Comparison of ENCODE assay signal across 26 cellular contexts in the genomic region with DNA sequence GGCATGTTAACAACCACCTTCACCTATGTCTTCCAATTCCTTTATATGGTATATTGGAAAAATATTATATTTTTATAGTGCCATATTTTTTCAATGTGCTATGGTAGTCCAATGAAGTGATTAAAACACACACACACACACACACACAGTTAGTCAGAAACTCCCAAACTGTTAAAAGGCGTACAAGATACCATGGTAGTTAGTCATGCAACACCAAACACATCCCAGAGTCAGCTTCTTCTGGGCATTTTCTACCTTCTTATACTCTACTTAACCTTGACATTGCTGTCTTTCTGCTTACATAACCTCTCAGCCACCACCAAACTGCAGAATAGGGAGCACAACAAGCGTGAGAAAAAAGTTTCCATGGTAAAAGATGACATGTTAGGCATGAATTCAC.
DNase-seq lines count a peak whose midpoint lies in the region; ATAC-seq and TF ChIP-seq lines count a peak whose summit lies in the region.
"Had no signal": no experiment of that assay in that cellular context is flagged by ENCODE, and none has a peak within 500 bp of the region (broad histone marks: within the 10 kb centered on the region; RNA-seq: fewer than 3 reads in every experiment).

No MANE protein-coding gene starts in this region.

- H3K9ac ChIP-seq in PC-3 (ENCODE audit: low read length), result no peak overlapping the region

- H3K4me3 ChIP-seq in PC-3 (ENCODE audit: low read length), result no peak overlapping the region
- H3K4me3 ChIP-seq in fibroblast of mammary gland (ENCODE audit: control insufficient read depth, low read depth, low read length), result no peak overlapping the region
- H3K4me3 ChIP-seq in skeletal muscle cell (ENCODE audit: low read depth, low read length), result no peak overlapping the region
- H3K4me3 ChIP-seq: ovary had no signal

- no peaks in the 10 kb centered on the region for H3F3A ChIP-seq in PC-3 (ENCODE audit: low read length, unreplicated experiment)

- no peaks in the 10 kb centered on the region for H3K79me2 ChIP-seq in PC-3 (ENCODE audit: low read length)

- H3K27me3 ChIP-seq in PC-3 (ENCODE audit: low read length), result 0 out of 2 replicates have a peak, but pooled peaks cover 4% of the 10 kb centered on the region
- H3K27me3 ChIP-seq: ovary had no signal

- H3K4me1 ChIP-seq in PC-3 (ENCODE audit: insufficient read depth, low read length), result no peaks in the 10 kb centered on the region
- H3K4me1 ChIP-seq: Caco-2 had no signal

- CTCF ChIA-PET in PC-3 (lab: Charles Lee), result interaction anchor here (0.9 kb wide), 1 partner anchor 59 kb away, joined by 3 read pairs; no protein-coding TSS in a partner anchor

- no peaks in the 10 kb centered on the region for H3K9me3 ChIP-seq in PC-3 (ENCODE audit: low read length)
- H3K9me3 ChIP-seq: Caco-2, ovary had no signal

- TF ChIP-seq CTCF in PC-3 (conservative IDR thresholded peaks at IDR 0.05; ENCODE audit: low read depth, low read length) (no peak), fibroblast of mammary gland (conservative IDR thresholded peaks at IDR 0.05; ENCODE audit: control insufficient read depth, insufficient read depth, low read depth, low read length) (no peak)

- intact Hi-C loops in PC-3 (cut with micrococcal nuclease), result loop anchor here (2.0 to 5.0 kb wide), 4 partner anchors 191 to 1345 kb away; no protein-coding TSS in a partner anchor

- H3K36me3 ChIP-seq in PC-3 (ENCODE audit: low read depth, low read length), result no peaks in the 10 kb centered on the region
- H3K36me3 ChIP-seq: ovary had no signal

- no peak overlapping the region for H2AFZ ChIP-seq in PC-3 (ENCODE audit: low read length)

- H4K20me1 ChIP-seq in PC-3 (ENCODE audit: low read length), result no peaks in the 10 kb centered on the region

- POLR2A ChIA-PET in PC-3 (lab: Charles Lee; ENCODE audit: unreplicated experiment), result no interaction called here

- no peaks in the 10 kb centered on the region for H3K9me2 ChIP-seq in PC-3 (replicated peaks; ENCODE audit: low read length)

- DNase-seq in GM03348 (ENCODE audit: low spot score) (peak; percentile 31), PC-3 (peak; percentile 44), fibroblast of mammary gland (ENCODE audit: low read depth) (peak; percentile 33), skeletal muscle cell (ENCODE audit: low read depth) (peak; percentile 9)
- DNase-seq in activated naive CD4-positive, alpha-beta T cell (lab: John Stamatoyannopoulos, UW), result no peak
- DNase-seq in activated CD4-positive, alpha-beta T cell treated with anti-CD3 and anti-CD28 coated beads for 1 hour, result no peak
- DNase-seq: activated CD4-positive, alpha-beta T cell treated with anti-CD3 and anti-CD28 coated beads for 4 hours; activated effector memory CD4-positive, alpha-beta T cell treated with Interleukin-2 at 50 U/mL for 16 hours; activated naive CD8-positive, alpha-beta T cell treated with anti-CD3 and anti-CD28 coated beads for 36 hours; aorta; Caco-2; HCEC 1CT; Kasumi-1; NCI-H1436 treated with DMSO at 0.1 percent for 48 hours; NCI-H2107; NCI-H748 treated with DMSO at 0.1 percent for 48 hours; nephron progenitor cell; ovary; retina; SIG-M5; small intestine; stimulated activated CD4-positive, alpha-beta T cell treated with anti-CD3 and anti-CD28 coated beads, Interleukin-1b, Interleukin-23, amount 100 ng/mL, for 48 hours; stimulated activated naive CD8-positive, alpha-beta T cell treated with anti-CD3 and anti-CD28 coated beads, Interleukin-15, Interleukin-2, amounts not matched to agents 100 U/mL and 50 U/mL, for 24 hours had no signal

- ATAC-seq in PC-3, result peak; percentile 79
- ATAC-seq in GM21825 (IDR thresholded peaks at IDR 0.05; ENCODE audit: unreplicated experiment), result no peak
- no peak for ATAC-seq in HG02981 (IDR thresholded peaks at IDR 0.05; ENCODE audit: unreplicated experiment)
- ATAC-seq: stimulated activated naive CD8-positive, alpha-beta T cell treated with anti-CD3 and anti-CD28 coated beads, Interleukin-15, Interleukin-2, amounts not matched to agents 100 U/mL and 50 U/mL, for 24 hours had no signal

- no peak overlapping the region for H3K27ac ChIP-seq in PC-3 (ENCODE audit: low read length)
- H3K27ac ChIP-seq: C4-2B, ovary had no signal

- H3K4me2 ChIP-seq in PC-3 (ENCODE audit: low read length), result no peak overlapping the region

- BruUV-seq in PC-3 (replicated peaks; lab: Mats Ljungman, UMichigan), result no TSS peak

Comparison
In these comparisons a context has a peak if more than half of its experiments do, and no peak if none do; other contexts are left out.
1. DNase-seq: peak in GM03348 (single experiment), PC-3 (single experiment), fibroblast of mammary gland (single experiment) and skeletal muscle cell (single experiment); none in activated naive CD4-positive, alpha-beta T cell (0 of 4) and activated CD4-positive, alpha-beta T cell treated with anti-CD3 and anti-CD28 coated beads for 1 hour (single experiment).